1 cellular context compared by ENCODE assay signal in the genomic region with DNA sequence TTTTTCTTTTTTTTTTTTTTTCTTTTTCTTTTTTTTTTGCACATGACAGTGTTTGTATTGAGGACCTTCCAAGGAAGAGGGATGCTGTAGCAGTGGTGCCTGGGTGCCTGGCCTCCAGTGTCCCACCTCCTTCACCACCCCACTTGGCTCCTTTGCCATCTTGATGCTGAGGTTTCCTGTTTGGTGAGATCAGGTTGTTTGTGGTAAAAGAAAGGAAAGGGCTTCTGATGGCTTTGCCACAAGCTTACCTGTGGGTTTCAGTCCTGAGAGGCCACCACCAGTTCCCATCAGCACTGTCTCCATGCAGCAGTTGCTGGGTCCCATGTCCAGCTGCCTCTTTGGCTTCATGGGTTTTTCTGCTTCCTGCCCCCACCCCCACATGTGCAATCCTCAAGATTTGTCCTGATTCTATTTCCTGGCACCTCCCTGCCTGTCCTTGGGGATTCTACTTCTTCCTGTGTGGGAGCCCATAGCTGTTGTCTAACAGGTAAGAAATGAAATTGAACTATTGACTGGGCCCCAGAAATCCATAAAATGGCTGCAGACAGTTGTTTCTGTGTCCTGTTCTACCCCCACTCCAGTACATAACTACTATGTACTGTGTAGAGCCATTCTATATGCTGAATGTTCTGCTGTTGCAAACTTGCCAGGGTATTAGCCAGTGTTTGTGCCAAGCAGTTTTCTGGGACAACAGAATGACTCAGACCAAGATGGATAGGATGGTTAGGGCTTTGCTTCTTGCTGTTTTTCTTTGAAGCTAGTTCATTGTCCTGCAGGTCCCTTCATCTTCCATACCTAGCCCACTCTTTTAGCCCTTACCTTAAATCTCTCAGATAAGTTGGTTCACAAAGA.
TF ChIP-seq lines count a peak whose summit lies in the region.

No MANE protein-coding gene starts in this region.

TF ChIP-seq in IMR-90, 13 proteins besides CTCF, POLR2A, EP300 and RAD21:
- TF ChIP-seq BHLHE40 (IDR thresholded peaks at IDR 0.05; ENCODE audit: low read depth, low read length) (no peak), SMC3 (IDR thresholded peaks at IDR 0.05; ENCODE audit: low read depth, low read length) (no peak), CHD1 (IDR thresholded peaks at IDR 0.05; ENCODE audit: low read depth, low read length) (no peak), MAFK (IDR thresholded peaks at IDR 0.05; ENCODE audit: low read depth, low read length) (no peak)
